9 cellular contexts compared by ENCODE assay signal in genomic region chrX:121307441-121307840, GRCh38.
A peak's percentile ranks its signal among the peaks of the same experiment; 100 is the strongest.
DNase-seq lines count a peak whose midpoint lies in the region; ATAC-seq and TF ChIP-seq lines count a peak whose summit lies in the region.
"Had no signal": no experiment of that assay in that cellular context is flagged by ENCODE, and none has a peak within 500 bp of the region (broad histone marks: within the 10 kb centered on the region; RNA-seq: fewer than 3 reads in every experiment).

No MANE protein-coding gene starts in this region.

- H3K4me2 ChIP-seq in PC-3 (ENCODE audit: low read length): no peak overlapping the region

- CTCF ChIA-PET in PC-3 (lab: Charles Lee): no interaction called here

- H3K4me1 Mint-ChIP-seq in activated T-cell treated with anti-CD3 and anti-CD28 coated beads, Interleukin-2, amount 50 U/mL, for 4 hours (ENCODE audit: low read depth): peaks cover 24% of the 10 kb centered on the region

- H3K9me3 ChIP-seq in aorta (ENCODE audit: control insufficient read depth, low read length) (no peaks in the 10 kb centered on the region), PC-3 (ENCODE audit: low read length) (no peaks in the 10 kb centered on the region)

- H3K4me1 ChIP-seq in aorta (ENCODE audit: control insufficient read depth in 1 of 2, insufficient read depth in 2 of 2, low read length in 2 of 2) (no peaks in the 10 kb centered on the region), PC-3 (ENCODE audit: insufficient read depth, low read length) (no peaks in the 10 kb centered on the region)

- no peak overlapping the region for H3K9ac ChIP-seq in PC-3 (ENCODE audit: low read length)

- H3K36me3 ChIP-seq in aorta (ENCODE audit: control insufficient read depth in 1 of 2, insufficient read depth in 2 of 2, low read length in 1 of 2) (no peaks in the 10 kb centered on the region), PC-3 (ENCODE audit: low read depth, low read length) (no peaks in the 10 kb centered on the region)

- no peak overlapping the region for H3K27ac ChIP-seq in aorta (ENCODE audit: low read depth in 1 of 2, low read length in 2 of 2)
- H3K27ac ChIP-seq in PC-3 (ENCODE audit: low read length): no peak overlapping the region

- H3K79me2 ChIP-seq in PC-3 (ENCODE audit: low read length): no peaks in the 10 kb centered on the region

- intact Hi-C loops in aorta (cut with DNase I) (no loop called here), PC-3 (cut with micrococcal nuclease) (loop anchor here (5.0 kb wide), 1 partner anchor 270 kb away; no protein-coding TSS in a partner anchor)

- no peaks in the 10 kb centered on the region for H3K27me3 ChIP-seq in aorta (ENCODE audit: control insufficient read depth in 1 of 2, insufficient read depth in 2 of 2, low read length in 1 of 2)
- no peaks in the 10 kb centered on the region for H3K27me3 ChIP-seq in PC-3 (ENCODE audit: low read length)

- ATAC-seq in activated T-cell treated with anti-CD3 and anti-CD28 coated beads, Interleukin-2, amount 50 U/mL, for 4 hours: peak; percentile 16 to 28
- ATAC-seq in GM21723 (IDR thresholded peaks at IDR 0.05; ENCODE audit: unreplicated experiment) (peak; percentile 84), HG03439 (IDR thresholded peaks at IDR 0.05; ENCODE audit: unreplicated experiment) (peak; percentile 81), aorta (ENCODE audit: low FRiP score) (no peak), PC-3 (no peak)

- BruUV-seq in PC-3 (replicated peaks; lab: Mats Ljungman, UMichigan): no TSS peak

- POLR2A ChIA-PET in PC-3 (lab: Charles Lee; ENCODE audit: unreplicated experiment): no interaction called here

- no peaks in the 10 kb centered on the region for H4K20me1 ChIP-seq in PC-3 (ENCODE audit: low read length)

- no peaks in the 10 kb centered on the region for H3K36me3 Mint-ChIP-seq in activated T-cell treated with anti-CD3 and anti-CD28 coated beads, Interleukin-2, amount 50 U/mL, for 4 hours (ENCODE audit: insufficient read depth)

- H3K9me3 Mint-ChIP-seq in activated T-cell treated with anti-CD3 and anti-CD28 coated beads, Interleukin-2, amount 50 U/mL, for 4 hours: no peaks in the 10 kb centered on the region
- H3K9me3 Mint-ChIP-seq: activated CD4-positive, alpha-beta T cell treated with anti-CD3 and anti-CD28 coated beads, Interleukin-2, amount 10 ng/mL, durations not matched to agents 7 days and 5 days had no signal

- TF ChIP-seq CTCF in PC-3 (conservative IDR thresholded peaks at IDR 0.05; ENCODE audit: low read depth, low read length): no peak

- H3F3A ChIP-seq in PC-3 (ENCODE audit: low read length, unreplicated experiment): no peaks in the 10 kb centered on the region

- 83 to 90% methylated on average over 3 of the region's 3 CpGs for WGBS in aorta, 2 donors

- H3K9me2 ChIP-seq in PC-3 (replicated peaks; ENCODE audit: low read length): no peaks in the 10 kb centered on the region

- no peak overlapping the region for H3K4me3 Mint-ChIP-seq in activated T-cell treated with anti-CD3 and anti-CD28 coated beads, Interleukin-2, amount 50 U/mL, for 4 hours
- H3K4me3 Mint-ChIP-seq: activated CD4-positive, alpha-beta T cell treated with anti-CD3 and anti-CD28 coated beads, Interleukin-2, amount 10 ng/mL, durations not matched to agents 7 days and 5 days had no signal

- H3K27me3 Mint-ChIP-seq in activated T-cell treated with anti-CD3 and anti-CD28 coated beads, Interleukin-2, amount 50 U/mL, for 4 hours (ENCODE audit: low read depth): no peaks in the 10 kb centered on the region
- H3K27me3 Mint-ChIP-seq: activated CD4-positive, alpha-beta T cell treated with anti-CD3 and anti-CD28 coated beads, Interleukin-2, amount 10 ng/mL, durations not matched to agents 7 days and 5 days had no signal

- H3K4me3 ChIP-seq in aorta (ENCODE audit: low read length in 2 of 2): no peak overlapping the region
- H3K4me3 ChIP-seq in PC-3 (ENCODE audit: low read length): no peak overlapping the region

- no peak overlapping the region for H2AFZ ChIP-seq in PC-3 (ENCODE audit: low read length)

- no peak for DNase-seq in activated T-cell treated with anti-CD3 and anti-CD28 coated beads, Interleukin-2, amount 50 U/mL, for 4 hours
- no peak for DNase-seq in activated T-cell treated with anti-CD3 and anti-CD28 coated beads for 4 hours
- peak; percentile 0 for DNase-seq in myocyte (ENCODE audit: low read depth)
- DNase-seq in NCI-H2081 treated with DMSO at 0.1 percent for 48 hours (lab: John Stamatoyannopoulos, UW): no peak
- DNase-seq in aorta: no peak
- no peak for DNase-seq in PC-3
- DNase-seq: activated CD4-positive, alpha-beta T cell treated with anti-CD3 and anti-CD28 coated beads, Interleukin-2, amount 10 ng/mL, durations not matched to agents 7 days and 5 days had no signal

Comparison
In these comparisons a context has a peak if more than half of its experiments do, and no peak if none do; other contexts are left out.
1. ATAC-seq: peak in activated T-cell treated with anti-CD3 and anti-CD28 coated beads, Interleukin-2, amount 50 U/mL, for 4 hours (2 of 2), GM21723 (single experiment) and HG03439 (single experiment); none in aorta (single experiment) and PC-3 (single experiment).